Comparison of ENCODE assay signal across 1 cellular context in the genomic region with DNA sequence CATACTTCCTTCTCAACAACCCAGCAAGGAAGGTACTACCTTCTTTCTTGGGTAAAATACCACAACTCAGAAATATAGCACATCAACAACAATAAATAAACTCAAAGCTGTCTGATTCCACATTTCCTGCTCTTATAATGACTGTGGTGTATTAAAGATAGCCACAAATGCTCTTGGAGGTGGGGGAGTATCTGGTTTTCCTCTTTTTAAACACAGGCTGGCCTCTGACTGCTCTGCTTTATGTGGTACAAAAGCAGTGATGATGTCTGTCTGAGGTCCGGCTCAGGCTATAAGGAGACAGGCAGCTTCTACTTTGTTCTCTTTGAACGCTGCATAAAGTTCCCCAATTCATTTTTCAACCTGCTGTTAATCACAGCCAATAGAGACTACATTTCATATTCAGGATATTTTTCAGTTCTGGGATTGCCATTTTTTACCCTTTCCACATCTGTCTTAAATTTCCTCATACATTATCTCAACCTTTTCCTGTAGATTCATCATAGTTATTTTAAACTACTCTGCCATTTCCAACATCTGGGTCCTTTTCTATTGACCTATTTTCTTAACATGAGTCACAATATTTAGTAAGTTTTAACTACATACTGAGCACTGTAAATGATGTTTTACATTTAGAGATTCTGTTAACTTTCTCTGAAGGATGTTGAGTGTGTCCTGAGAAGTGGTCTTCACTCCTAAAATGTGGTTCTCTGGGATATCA.
TF ChIP-seq lines count a peak whose summit lies in the region.

No MANE protein-coding gene starts in this region.

TF ChIP-seq in IMR-90, 13 proteins besides CTCF, POLR2A, EP300 and RAD21:
- TF ChIP-seq MAZ (IDR thresholded peaks at IDR 0.05; ENCODE audit: borderline replicate concordance, low read depth, low read length): no peak
- no peak for TF ChIP-seq CHD1 (IDR thresholded peaks at IDR 0.05; ENCODE audit: low read depth, low read length)
- TF ChIP-seq SMC3 (IDR thresholded peaks at IDR 0.05; ENCODE audit: low read depth, low read length): no peak
- TF ChIP-seq, protein P1, sequence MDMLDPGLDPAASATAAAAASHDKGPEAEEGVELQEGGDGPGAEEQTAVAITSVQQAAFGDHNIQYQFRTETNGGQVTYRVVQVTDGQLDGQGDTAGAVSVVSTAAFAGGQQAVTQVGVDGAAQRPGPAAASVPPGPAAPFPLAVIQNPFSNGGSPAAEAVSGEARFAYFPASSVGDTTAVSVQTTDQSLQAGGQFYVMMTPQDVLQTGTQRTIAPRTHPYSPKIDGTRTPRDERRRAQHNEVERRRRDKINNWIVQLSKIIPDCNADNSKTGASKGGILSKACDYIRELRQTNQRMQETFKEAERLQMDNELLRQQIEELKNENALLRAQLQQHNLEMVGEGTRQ (IDR thresholded peaks at IDR 0.05; ENCODE audit: low read depth, low read length): no peak
- TF ChIP-seq RCOR1 (IDR thresholded peaks at IDR 0.05; ENCODE audit: insufficient replicate concordance, low read length): no peak
- no peak for TF ChIP-seq RFX5 (IDR thresholded peaks at IDR 0.05; ENCODE audit: low read depth, low read length)
- TF ChIP-seq ELK1 (IDR thresholded peaks at IDR 0.05; ENCODE audit: borderline replicate concordance, low read depth, low read length): no peak
- TF ChIP-seq NFE2L2 (IDR thresholded peaks at IDR 0.05; ENCODE audit: low read depth, low read length): no peak
- no peak for TF ChIP-seq FOS (IDR thresholded peaks at IDR 0.05; ENCODE audit: low read depth, low read length)
- no peak for TF ChIP-seq BHLHE40 (IDR thresholded peaks at IDR 0.05; ENCODE audit: low read depth, low read length)
- no peak for TF ChIP-seq MAFK (IDR thresholded peaks at IDR 0.05; ENCODE audit: low read depth, low read length)
- TF ChIP-seq CEBPB (IDR thresholded peaks at IDR 0.05; ENCODE audit: low read depth, low read length): no peak
- no peak for TF ChIP-seq MXI1 (IDR thresholded peaks at IDR 0.05; ENCODE audit: borderline replicate concordance, low read depth, low read length)
